ENCODE assay signal across 8 cellular contexts in the genomic region with DNA sequence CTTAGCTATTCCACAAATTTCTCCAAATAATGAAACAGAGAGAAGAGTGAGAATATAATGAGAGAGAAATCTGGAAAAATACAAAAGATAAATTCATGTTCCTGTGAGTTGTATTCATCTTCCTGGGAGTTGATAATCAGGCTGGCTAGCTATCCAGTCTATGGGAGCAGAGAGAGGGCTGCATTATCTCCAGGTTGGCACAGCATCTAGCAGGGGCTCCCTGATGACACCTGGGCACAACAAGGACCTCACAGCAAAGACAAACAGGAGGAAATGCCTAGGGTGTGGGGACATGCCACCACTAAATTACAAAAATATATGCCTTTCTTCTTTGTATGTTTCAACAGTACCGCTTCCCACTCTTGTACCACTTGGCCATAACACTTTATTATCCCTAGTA. TPM values are rescaled to one million over a fixed set of nuclear protein-coding genes. Genes with fewer than 3 reads are reported as not detected.
DNase-seq lines count a peak whose midpoint lies in the region; ATAC-seq and TF ChIP-seq lines count a peak whose summit lies in the region.

No MANE protein-coding gene starts in this region.

- no peaks in the 10 kb centered on the region for H3K9me3 ChIP-seq in SK-N-SH
- no peaks in the 10 kb centered on the region for H3K9me3 ChIP-seq in hepatocyte (ENCODE audit: low read depth)
- H3K9me3 ChIP-seq in mucosa of descending colon: no peaks in the 10 kb centered on the region

- TF ChIP-seq CTCF in SK-N-SH (IDR thresholded peaks at IDR 0.05): no peak
- TF ChIP-seq CTCF in hepatocyte (IDR thresholded peaks at IDR 0.05; ENCODE audit: poor library complexity): no peak
- no peak for TF ChIP-seq CTCF in mucosa of descending colon (IDR thresholded peaks at IDR 0.05)
- TF ChIP-seq CTCF in foreskin keratinocyte (conservative IDR thresholded peaks at IDR 0.05): no peak

- H2AFZ ChIP-seq in SK-N-SH (ENCODE audit: low read depth): no peak overlapping the region
- H2AFZ ChIP-seq in hepatocyte: no peak overlapping the region

- H3K36me3 Mint-ChIP-seq in activated CD4-positive, alpha-beta memory T cell treated with anti-CD3 and anti-CD28 coated beads, Interleukin-2, amount 10 ng/mL, durations not matched to agents 7 days and 5 days (ENCODE audit: low read depth): peaks cover 21% of the 10 kb centered on the region
- peaks cover 56% of the 10 kb centered on the region for H3K36me3 Mint-ChIP-seq in stimulated activated effector memory CD8-positive, alpha-beta T cell treated with anti-CD3 and anti-CD28 coated beads, Interleukin-12 subunit alpha, Interleukin-12 subunit beta, amount 100 ng/mL, for 72 hours

- no peak overlapping the region for H3K4me3 ChIP-seq in SK-N-SH (ENCODE audit: low read depth in 2 of 2, low read length in 1 of 2)
- H3K4me3 ChIP-seq in hepatocyte: no peak overlapping the region
- H3K4me3 ChIP-seq in mucosa of descending colon: no peak overlapping the region

- H4K20me1 ChIP-seq in SK-N-SH (ENCODE audit: insufficient read depth) (peaks cover 8% of the 10 kb centered on the region; the same call in 1 of the 2 replicates), hepatocyte (ENCODE audit: insufficient read depth, poor library complexity, severe bottlenecking) (peaks cover 9% of the 10 kb centered on the region)

- peak overlapping the region; percentile 82 for H3K4me3 Mint-ChIP-seq in activated CD4-positive, alpha-beta memory T cell treated with anti-CD3 and anti-CD28 coated beads, Interleukin-2, amount 10 ng/mL, durations not matched to agents 7 days and 5 days
- peak overlapping the region; percentile 90 for H3K4me3 Mint-ChIP-seq in stimulated activated effector memory CD8-positive, alpha-beta T cell treated with anti-CD3 and anti-CD28 coated beads, Interleukin-12 subunit alpha, Interleukin-12 subunit beta, amount 100 ng/mL, for 72 hours

- H3K4me2 ChIP-seq in SK-N-SH (peak overlapping the region; percentile 87), hepatocyte (peak overlapping the region; percentile 78)

- no peaks in the 10 kb centered on the region for H3K27me3 ChIP-seq in SK-N-SH (ENCODE audit: insufficient read depth)
- H3K27me3 ChIP-seq in hepatocyte: no peaks in the 10 kb centered on the region
- no peaks in the 10 kb centered on the region for H3K27me3 ChIP-seq in foreskin keratinocyte

- TF ChIP-seq RAD21 in SK-N-SH (IDR thresholded peaks at IDR 0.05; ENCODE audit: low read length): no peak

- H3K27ac Mint-ChIP-seq in activated CD4-positive, alpha-beta memory T cell treated with anti-CD3 and anti-CD28 coated beads, Interleukin-2, amount 10 ng/mL, durations not matched to agents 7 days and 5 days: peak overlapping the region; percentile 90
- peak overlapping the region; percentile 95 for H3K27ac Mint-ChIP-seq in stimulated activated effector memory CD8-positive, alpha-beta T cell treated with anti-CD3 and anti-CD28 coated beads, Interleukin-12 subunit alpha, Interleukin-12 subunit beta, amount 100 ng/mL, for 72 hours

- H3K4me1 ChIP-seq in SK-N-SH (ENCODE audit: control insufficient read depth in 1 of 2, insufficient read depth in 2 of 2, low read depth in 1 of 2, low read length in 1 of 2) (peaks cover 6 to 36% of the 10 kb centered on the region in 2 experiments; a peak in 3 of 4 replicates), hepatocyte (ENCODE audit: insufficient read depth) (peaks cover 7% of the 10 kb centered on the region), mucosa of descending colon (ENCODE audit: low read depth) (peaks cover 18% of the 10 kb centered on the region), foreskin keratinocyte (peaks cover 23% of the 10 kb centered on the region)

- TF ChIP-seq EP300 in SK-N-SH (IDR thresholded peaks at IDR 0.05; ENCODE audit: borderline replicate concordance in 1 of 2, low read depth in 1 of 2, low read length in 1 of 2): no peak

- WGBS in SK-N-SH (ENCODE audit: low lambda C conversion rate): 94% methylated on average over 1 of the region's 1 CpG
- WGBS in hepatocyte (ENCODE audit: low lambda C conversion rate, missing lambda C conversion rate): 100% methylated on average over 1 of the region's 1 CpG

- H3K4me1 Mint-ChIP-seq in activated CD4-positive, alpha-beta memory T cell treated with anti-CD3 and anti-CD28 coated beads, Interleukin-2, amount 10 ng/mL, durations not matched to agents 7 days and 5 days: peaks cover 71% of the 10 kb centered on the region
- peaks cover 71% of the 10 kb centered on the region for H3K4me1 Mint-ChIP-seq in stimulated activated effector memory CD8-positive, alpha-beta T cell treated with anti-CD3 and anti-CD28 coated beads, Interleukin-12 subunit alpha, Interleukin-12 subunit beta, amount 100 ng/mL, for 72 hours

- DNase-seq in SK-N-SH (no peak), hepatocyte (ENCODE audit: low spot score) (no peak), mucosa of descending colon (no peak), foreskin keratinocyte (no peak)
- DNase-seq in activated CD4-positive, alpha-beta memory T cell treated with anti-CD3 and anti-CD28 coated beads, Interleukin-2, amount 10 ng/mL, durations not matched to agents 7 days and 5 days: no peak
- DNase-seq in stimulated activated effector memory CD8-positive, alpha-beta T cell treated with anti-CD3 and anti-CD28 coated beads, Interleukin-12 subunit alpha, Interleukin-12 subunit beta, amount 100 ng/mL, for 72 hours (ENCODE audit: low spot score in 2 of 2): no peak

- H3K36me3 ChIP-seq in SK-N-SH (replicated peaks in 1 of 2; ENCODE audit: control insufficient read depth in 1 of 2, insufficient read depth in 2 of 2, low read length in 1 of 2) (no peaks in the 10 kb centered on the region), hepatocyte (replicated peaks; ENCODE audit: insufficient read depth, low read depth) (no peaks in the 10 kb centered on the region), mucosa of descending colon (ENCODE audit: low read depth) (no peaks in the 10 kb centered on the region)

- CTCF ChIA-PET in SK-N-SH (lab: Yijun Ruan, JAX): interaction anchor here (2.0 kb wide), 1 partner anchor 19 kb away, joined by 5 read pairs; no protein-coding TSS in a partner anchor
- CTCF ChIA-PET in activated CD4-positive, alpha-beta memory T cell treated with anti-CD3 and anti-CD28 coated beads, Interleukin-2, amount 10 ng/mL, durations not matched to agents 7 days and 5 days (lab: Charles Lee): interaction anchor here (1.0 to 4.7 kb wide), 8 partner anchors 9 to 197 kb away, joined by 3 to 48 read pairs (median 5); a partner anchor contains a TSS

- ATAC-seq in SK-N-SH treated with all-trans-retinoic acid at 6 μM for 48 hours (no peak), mucosa of descending colon (no peak), foreskin keratinocyte (no peak), GM18868 (IDR thresholded peaks at IDR 0.05; ENCODE audit: unreplicated experiment) (no peak)
- ATAC-seq in stimulated activated effector memory CD8-positive, alpha-beta T cell treated with anti-CD3 and anti-CD28 coated beads, Interleukin-12 subunit alpha, Interleukin-12 subunit beta, amount 100 ng/mL, for 72 hours: no peak

- H3K9me2 ChIP-seq in SK-N-SH (no peaks in the 10 kb centered on the region), hepatocyte (replicated peaks; ENCODE audit: insufficient read depth) (no peaks in the 10 kb centered on the region)

- intact Hi-C loops in mucosa of descending colon (cut with DNase I, micrococcal nuclease): loop anchor here in 1 of 2 donors (5.0 kb wide), 1 partner anchor 43 kb away; no protein-coding TSS in a partner anchor

- H3K79me2 ChIP-seq in SK-N-SH (ENCODE audit: insufficient read depth) (peaks cover 64% of the 10 kb centered on the region), hepatocyte (peaks cover 56% of the 10 kb centered on the region)

- H3F3A ChIP-seq in SK-N-SH (replicated peaks; ENCODE audit: insufficient read depth): no peaks in the 10 kb centered on the region

- POLR2A ChIA-PET in SK-N-SH (lab: Yijun Ruan, JAX): no interaction called here
- POLR2A ChIA-PET in activated CD4-positive, alpha-beta memory T cell treated with anti-CD3 and anti-CD28 coated beads, Interleukin-2, amount 10 ng/mL, durations not matched to agents 7 days and 5 days (lab: Charles Lee): interaction anchor here (1.1 to 7.4 kb wide), 11 partner anchors 8 to 198 kb away, joined by 3 to 186 read pairs (median 4); a partner anchor contains a TSS

- H3K27ac ChIP-seq in SK-N-SH (ENCODE audit: low read depth in 2 of 2, low read length in 1 of 2) (no peak overlapping the region), hepatocyte (peak overlapping the region; percentile 93), foreskin keratinocyte (no peak overlapping the region)

- H3K9me3 Mint-ChIP-seq in activated CD4-positive, alpha-beta memory T cell treated with anti-CD3 and anti-CD28 coated beads, Interleukin-2, amount 10 ng/mL, durations not matched to agents 7 days and 5 days: no peaks in the 10 kb centered on the region
- no peaks in the 10 kb centered on the region for H3K9me3 Mint-ChIP-seq in stimulated activated effector memory CD8-positive, alpha-beta T cell treated with anti-CD3 and anti-CD28 coated beads, Interleukin-12 subunit alpha, Interleukin-12 subunit beta, amount 100 ng/mL, for 72 hours

- H3K27me3 Mint-ChIP-seq in activated CD4-positive, alpha-beta memory T cell treated with anti-CD3 and anti-CD28 coated beads, Interleukin-2, amount 10 ng/mL, durations not matched to agents 7 days and 5 days: peaks cover 8% of the 10 kb centered on the region

- H3K9ac ChIP-seq in SK-N-SH: no peak overlapping the region

TF ChIP-seq in SK-N-SH treated with all-trans-retinoic acid at 6 μM for 48 hours, 23 proteins besides CTCF, POLR2A, EP300 and RAD21 (continues in another document):
- TF ChIP-seq ISL1 (CRISPR knock-in tag; IDR thresholded peaks at IDR 0.05) (no peak), TOX (CRISPR knock-in tag; IDR thresholded peaks at IDR 0.05; ENCODE audit: borderline replicate concordance) (no peak), ZNF8 (CRISPR knock-in tag; IDR thresholded peaks at IDR 0.05) (no peak)

RNA-seq across cellular contexts. Expression of a gene that starts 1.9 kb away (rescaled TPM):
- polyA plus RNA-seq in SK-N-SH (2012; rRNA removed): 16.9 and 17.5 TPM in 2 replicates
- 11.1 and 14.4 TPM in 2 replicates for polyA plus RNA-seq in SK-N-SH (2012; cell fraction: cytosol; rRNA removed)
- 9.6 and 11.1 TPM in 2 replicates for polyA plus RNA-seq in SK-N-SH (2012; cell fraction: nucleus; rRNA removed)
- total RNA-seq in activated CD4-positive, alpha-beta memory T cell treated with anti-CD3 and anti-CD28 coated beads, Interleukin-2, amount 10 ng/mL, durations not matched to agents 7 days and 5 days: 10 to 100 TPM; 25.0 to 25.3 TPM
- 26.4 and 27.3 TPM in 2 replicates for total RNA-seq in hepatocyte
- polyA plus RNA-seq in hepatocyte: 30.9 and 34.7 TPM in 2 replicates
- 10 to 100 TPM; 26.4 to 39.0 (median 35.0) TPM for total RNA-seq in mucosa of descending colon
- total RNA-seq in foreskin keratinocyte: 52.5 and 52.9 TPM in 2 replicates
- 29.1 and 31.7 TPM in 2 replicates for polyA plus RNA-seq in foreskin keratinocyte

RNA-seq across cellular contexts. Expression of a gene that starts 50.4 kb away (rescaled TPM):
- not detected in 2 replicates for polyA plus RNA-seq in SK-N-SH (2012; rRNA removed)
- not detected in 2 replicates for polyA plus RNA-seq in SK-N-SH (2012; cell fraction: cytosol; rRNA removed)
- not detected in 2 replicates for polyA plus RNA-seq in SK-N-SH (2012; cell fraction: nucleus; rRNA removed)
- not detected for total RNA-seq in activated CD4-positive, alpha-beta memory T cell treated with anti-CD3 and anti-CD28 coated beads, Interleukin-2, amount 10 ng/mL, durations not matched to agents 7 days and 5 days
- total RNA-seq in hepatocyte: 0.07 and 0.20 TPM in 2 replicates
- 0.54 TPM in 1 of 2 replicates, not detected in the other for polyA plus RNA-seq in hepatocyte
- total RNA-seq in mucosa of descending colon: under 1 TPM; 0.06 to 0.27 (median 0.09) TPM
- total RNA-seq in foreskin keratinocyte: 0.07 and 0.14 TPM in 2 replicates
- 0.04 TPM in 2 replicates for polyA plus RNA-seq in foreskin keratinocyte
